32 cellular contexts compared by ENCODE assay signal in the genomic region with DNA sequence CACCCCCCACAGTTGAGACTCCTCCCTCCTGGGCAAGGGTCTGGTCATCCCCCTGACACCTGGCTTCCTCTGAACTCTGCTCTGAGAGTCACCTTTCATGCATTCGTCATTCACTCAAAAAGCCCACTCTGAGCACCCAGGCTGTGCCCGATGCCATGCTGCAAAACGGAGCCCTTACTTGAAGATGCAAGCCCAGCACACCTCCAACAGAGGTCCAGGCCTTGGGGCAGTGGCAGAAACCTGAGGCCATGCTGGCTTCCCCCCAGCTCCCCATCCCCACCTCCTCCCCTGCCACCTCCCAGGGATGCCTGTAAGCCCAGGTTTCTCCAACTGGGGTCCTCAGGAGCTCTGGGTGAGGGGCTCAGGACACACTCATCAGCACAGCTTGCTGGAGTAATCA.
"Had no signal": no experiment of that assay in that cellular context is flagged by ENCODE, and none has a peak within 500 bp of the region (broad histone marks: within the 10 kb centered on the region; RNA-seq: fewer than 3 reads in every experiment).

No MANE protein-coding gene starts in this region.

- H3K27ac Mint-ChIP-seq: activated CD8-positive, alpha-beta T cell treated with anti-CD3 and anti-CD28 coated beads, Interleukin-2, amount 10 ng/mL, durations not matched to agents 7 days and 5 days; activated naive CD4-positive, alpha-beta T cell treated with anti-CD3 and anti-CD28 coated beads, Interleukin-2, amount 10 ng/mL, durations not matched to agents 7 days and 5 days; activated naive CD8-positive, alpha-beta T cell had no signal

- H3K4me3 ChIP-seq: body of pancreas, breast epithelium, SK-N-MC had no signal

- DNase-seq: activated CD4-positive, alpha-beta T cell treated with anti-CD3 and anti-CD28 coated beads for 1 hour; activated CD4-positive, alpha-beta T cell treated with anti-CD3 and anti-CD28 coated beads for 48 hours; activated CD4-positive, CD25-positive, alpha-beta regulatory T cell; activated CD8-positive, alpha-beta T cell treated with anti-CD3 and anti-CD28 coated beads, Interleukin-2, amount 10 ng/mL, durations not matched to agents 7 days and 5 days; activated effector memory CD4-positive, alpha-beta T cell treated with Interleukin-2 at 50 U/mL for 16 hours; activated naive CD4-positive, alpha-beta T cell treated with anti-CD3 and anti-CD28 coated beads, Interleukin-2, amount 10 ng/mL, durations not matched to agents 7 days and 5 days; activated T-cell treated with anti-CD3 and anti-CD28 coated beads, Interleukin-2, amount 50 U/mL, for 4 hours; amygdala; body of pancreas; central memory CD4-positive, alpha-beta T cell; NCI-H1092 treated with DMSO at 0.1 percent for 48 hours; NCI-H1417; NCI-H146; NCI-H187; NCI-H2029 treated with DMSO at 0.1 percent for 48 hours; NCI-H2107; NCI-H2171; NCI-H510A; NCI-H526; NCI-H748 treated with DMSO at 0.1 percent for 48 hours; NK-92 treated with Interleukin-12 subunit alpha and Interleukin-12 subunit beta, amount 100 ng/mL, for 24 hours; PC-3; Right ventricle myocardium superior; T1000; WERI-Rb-1 had no signal

- H3K36me3 ChIP-seq: breast epithelium, WERI-Rb-1 had no signal

- H3K9me3 Mint-ChIP-seq: activated naive CD4-positive, alpha-beta T cell treated with anti-CD3 and anti-CD28 coated beads, Interleukin-2, amount 10 ng/mL, durations not matched to agents 7 days and 5 days; activated T-cell treated with anti-CD3 and anti-CD28 coated beads, Interleukin-2, amount 50 U/mL, for 4 hours had no signal

- H3K27me3 ChIP-seq: body of pancreas, breast epithelium had no signal

- H3K27me3 Mint-ChIP-seq: activated naive CD8-positive, alpha-beta T cell had no signal

- FAIRE-seq: astrocyte, RCC 7860 had no signal

- H3K27ac ChIP-seq: body of pancreas, breast epithelium, KMS-11, RWPE1, SK-N-MC, WERI-Rb-1 had no signal

- ATAC-seq: activated CD8-positive, alpha-beta T cell treated with anti-CD3 and anti-CD28 coated beads, Interleukin-2, amount 10 ng/mL, durations not matched to agents 7 days and 5 days; activated T-cell treated with anti-CD3 and anti-CD28 coated beads, Interleukin-2, amount 50 U/mL, for 4 hours; body of pancreas; PC-3 had no signal

- H3K36me3 Mint-ChIP-seq: activated naive CD4-positive, alpha-beta T cell treated with anti-CD3 and anti-CD28 coated beads, Interleukin-2, amount 10 ng/mL, durations not matched to agents 7 days and 5 days; activated naive CD8-positive, alpha-beta T cell had no signal

- H3K9me3 ChIP-seq: body of pancreas, breast epithelium had no signal

- H3K4me3 Mint-ChIP-seq: activated CD8-positive, alpha-beta T cell treated with anti-CD3 and anti-CD28 coated beads, Interleukin-2, amount 10 ng/mL, durations not matched to agents 7 days and 5 days; activated naive CD4-positive, alpha-beta T cell treated with anti-CD3 and anti-CD28 coated beads, Interleukin-2, amount 10 ng/mL, durations not matched to agents 7 days and 5 days; activated naive CD8-positive, alpha-beta T cell; activated T-cell treated with anti-CD3 and anti-CD28 coated beads, Interleukin-2, amount 50 U/mL, for 4 hours had no signal
